14 cellular contexts compared by ENCODE assay signal in genomic region chr11:60872124-60872951, GRCh38. TPM values are rescaled to one million over a fixed set of nuclear protein-coding genes. Genes with fewer than 3 reads are reported as not detected.
DNase-seq lines count a peak whose midpoint lies in the region; ATAC-seq and TF ChIP-seq lines count a peak whose summit lies in the region.
"Had no signal": no experiment of that assay in that cellular context is flagged by ENCODE, and none has a peak within 500 bp of the region (broad histone marks: within the 10 kb centered on the region; RNA-seq: fewer than 3 reads in every experiment).

No MANE protein-coding gene starts in this region.

- peak overlapping the region; percentile 22 for H3K27ac Mint-ChIP-seq in activated naive CD8-positive, alpha-beta T cell
- H3K27ac Mint-ChIP-seq in activated naive CD8-positive, alpha-beta T cell treated with anti-CD3 and anti-CD28 coated beads for 36 hours, result no peak overlapping the region
- H3K27ac Mint-ChIP-seq in type B pancreatic cell, result no peak overlapping the region
- peak overlapping the region in 1 of 2 donors; percentile 54 for H3K27ac Mint-ChIP-seq in stimulated activated naive CD8-positive, alpha-beta T cell treated with anti-CD3 and anti-CD28 coated beads, Interleukin-15, amount 100 ng/mL, for 72 hours
- H3K27ac Mint-ChIP-seq: B cell had no signal

- H3K9me3 Mint-ChIP-seq in activated naive CD8-positive, alpha-beta T cell (ENCODE audit: low read depth), result no peaks in the 10 kb centered on the region
- H3K9me3 Mint-ChIP-seq in activated naive CD8-positive, alpha-beta T cell treated with anti-CD3 and anti-CD28 coated beads for 36 hours, result no peaks in the 10 kb centered on the region
- no peaks in the 10 kb centered on the region for H3K9me3 Mint-ChIP-seq in type B pancreatic cell
- no peaks in the 10 kb centered on the region for H3K9me3 Mint-ChIP-seq in stimulated activated naive CD8-positive, alpha-beta T cell treated with anti-CD3 and anti-CD28 coated beads, Interleukin-15, amount 100 ng/mL, for 72 hours

- H3K36me3 Mint-ChIP-seq in activated naive CD8-positive, alpha-beta T cell, result no peaks in the 10 kb centered on the region
- no peaks in the 10 kb centered on the region for H3K36me3 Mint-ChIP-seq in activated naive CD8-positive, alpha-beta T cell treated with anti-CD3 and anti-CD28 coated beads for 36 hours
- no peaks in the 10 kb centered on the region for H3K36me3 Mint-ChIP-seq in type B pancreatic cell

- intact Hi-C loops in left lung (cut with DNase I), result no loop called here

- peaks cover 0 to 14% of the 10 kb centered on the region in 2 donors for H3K4me1 ChIP-seq in left lung

- H3K4me3 Mint-ChIP-seq in activated naive CD8-positive, alpha-beta T cell, result no peak overlapping the region
- no peak overlapping the region for H3K4me3 Mint-ChIP-seq in activated naive CD8-positive, alpha-beta T cell treated with anti-CD3 and anti-CD28 coated beads for 36 hours
- H3K4me3 Mint-ChIP-seq in type B pancreatic cell, result no peak overlapping the region
- no peak overlapping the region for H3K4me3 Mint-ChIP-seq in stimulated activated naive CD8-positive, alpha-beta T cell treated with anti-CD3 and anti-CD28 coated beads, Interleukin-15, amount 100 ng/mL, for 72 hours
- H3K4me3 Mint-ChIP-seq: B cell had no signal

- peaks cover 48% of the 10 kb centered on the region for H3K4me1 Mint-ChIP-seq in activated naive CD8-positive, alpha-beta T cell (ENCODE audit: low read depth)
- H3K4me1 Mint-ChIP-seq in activated naive CD8-positive, alpha-beta T cell treated with anti-CD3 and anti-CD28 coated beads for 36 hours, result peaks cover 26% of the 10 kb centered on the region
- H3K4me1 Mint-ChIP-seq in type B pancreatic cell (ENCODE audit: unreplicated experiment), result no peaks in the 10 kb centered on the region
- H3K4me1 Mint-ChIP-seq in stimulated activated naive CD8-positive, alpha-beta T cell treated with anti-CD3 and anti-CD28 coated beads, Interleukin-15, amount 100 ng/mL, for 72 hours, result peaks cover 41% of the 10 kb centered on the region
- H3K4me1 Mint-ChIP-seq: B cell had no signal

- ATAC-seq in left lung, result peak; percentile 55
- no peak for ATAC-seq in stimulated activated naive CD8-positive, alpha-beta T cell treated with anti-CD3 and anti-CD28 coated beads, Interleukin-15, amount 100 ng/mL, for 72 hours
- ATAC-seq in esophagus mucosa, result no peak

- TF ChIP-seq CTCF in left lung (IDR thresholded peaks at IDR 0.05) (no peak), type B pancreatic cell (conservative IDR thresholded peaks at IDR 0.05) (no peak)

- H3K36me3 ChIP-seq in left lung, result no peaks in the 10 kb centered on the region

- no peak overlapping the region for H3K27ac ChIP-seq in left lung
- H3K27ac ChIP-seq: epithelial cell of prostate, HL-60 had no signal

- no peaks in the 10 kb centered on the region for H3K27me3 Mint-ChIP-seq in activated naive CD8-positive, alpha-beta T cell
- no peaks in the 10 kb centered on the region for H3K27me3 Mint-ChIP-seq in activated naive CD8-positive, alpha-beta T cell treated with anti-CD3 and anti-CD28 coated beads for 36 hours
- H3K27me3 Mint-ChIP-seq in type B pancreatic cell, result no peaks in the 10 kb centered on the region
- no peaks in the 10 kb centered on the region for H3K27me3 Mint-ChIP-seq in stimulated activated naive CD8-positive, alpha-beta T cell treated with anti-CD3 and anti-CD28 coated beads, Interleukin-15, amount 100 ng/mL, for 72 hours
- H3K27me3 Mint-ChIP-seq: B cell had no signal

- no peaks in the 10 kb centered on the region for H3K9me3 ChIP-seq in left lung

- no peak overlapping the region for H3K4me3 ChIP-seq in left lung

- no peak for DNase-seq in activated naive CD8-positive, alpha-beta T cell treated with anti-CD3 and anti-CD28 coated beads for 36 hours
- DNase-seq in amniotic epithelial cell (ENCODE audit: low read depth) (peak; percentile 88), left lung (no peak), type B pancreatic cell (ENCODE audit: extremely low spot score, unreplicated experiment) (peak; percentile 55)
- no peak for DNase-seq in stimulated activated naive CD8-positive, alpha-beta T cell treated with anti-CD3 and anti-CD28 coated beads, Interleukin-15, amount 100 ng/mL, for 72 hours
- no peak for DNase-seq in activated naive CD4-positive, alpha-beta T cell treated with Interleukin-2 at 50 U/mL for 16 hours
- DNase-seq: activated T-cell treated with anti-CD3 and anti-CD28 coated beads, Interleukin-2, amount 50 U/mL, for 1 hour; NCI-H446 treated with DMSO at 0.1 percent for 48 hours; stimulated activated CD4-positive, alpha-beta T cell treated with anti-CD3 and anti-CD28 coated beads, Interleukin-4, amount 100 ng/mL, for 24 hours had no signal

- H3K27me3 ChIP-seq in left lung, result peaks cover 0 to 7% of the 10 kb centered on the region in 2 donors

RNA-seq across cellular contexts. Expression of gene ZP1, which starts 5.0 kb away (rescaled TPM):
- total RNA-seq in activated naive CD8-positive, alpha-beta T cell treated with anti-CD3 and anti-CD28 coated beads for 36 hours, result not detected
- total RNA-seq in left lung (not detected), type B pancreatic cell (ENCODE audit: low replicate concordance) (not detected in 2 replicates), esophagus mucosa (not detected)
- total RNA-seq: B cell had no signal

RNA-seq across cellular contexts. Expression of gene PTGDR2, which starts 16.6 kb away (rescaled TPM):
- total RNA-seq in activated naive CD8-positive, alpha-beta T cell treated with anti-CD3 and anti-CD28 coated beads for 36 hours, result under 1 TPM; 0.12 to 0.16 TPM
- under 1 TPM in 1 of 2 donors, not detected in 1; 0.21 TPM for total RNA-seq in left lung
- 2.6 and 7.9 TPM in 2 replicates for total RNA-seq in type B pancreatic cell (ENCODE audit: low replicate concordance)
- 0.12 TPM for total RNA-seq in esophagus mucosa
- total RNA-seq: B cell had no signal

RNA-seq across cellular contexts. Expression of gene CCDC86, which starts 30.4 kb away (rescaled TPM):
- total RNA-seq in activated naive CD8-positive, alpha-beta T cell treated with anti-CD3 and anti-CD28 coated beads for 36 hours, result 10 to 100 TPM; 94.4 to 96.3 TPM
- total RNA-seq in left lung, result 10 to 100 TPM; 10.2 to 23.1 TPM
- 25.2 and 31.1 TPM in 2 replicates for total RNA-seq in type B pancreatic cell (ENCODE audit: low replicate concordance)
- total RNA-seq in esophagus mucosa, result 19.9 TPM

RNA-seq across cellular contexts. Expression of gene PRPF19, which starts 34.0 kb away (rescaled TPM):
- total RNA-seq in activated naive CD8-positive, alpha-beta T cell treated with anti-CD3 and anti-CD28 coated beads for 36 hours, result 100 to 1,000 TPM; 209 to 213 TPM
- total RNA-seq in left lung (10 to 100 TPM; 49.1 to 76.8 TPM), type B pancreatic cell (ENCODE audit: low replicate concordance) (105 and 120 TPM in 2 replicates), esophagus mucosa (94.9 TPM)

RNA-seq across cellular contexts. Expression of gene TMEM109, which starts 41.6 kb away (rescaled TPM):
- 100 to 1,000 TPM; 109 to 113 TPM for total RNA-seq in activated naive CD8-positive, alpha-beta T cell treated with anti-CD3 and anti-CD28 coated beads for 36 hours
- 100 to 1,000 TPM; 105 to 130 TPM for total RNA-seq in left lung
- total RNA-seq in type B pancreatic cell (ENCODE audit: low replicate concordance), result 83.0 and 97.5 TPM in 2 replicates
- 80.4 TPM for total RNA-seq in esophagus mucosa

Comparison
In these comparisons a context has a peak if more than half of its experiments do, and no peak if none do; other contexts are left out.
1. DNase-seq: peak in amniotic epithelial cell (single experiment) and type B pancreatic cell (single experiment); none in activated naive CD8-positive, alpha-beta T cell treated with anti-CD3 and anti-CD28 coated beads for 36 hours (single experiment), left lung (0 of 2), stimulated activated naive CD8-positive, alpha-beta T cell treated with anti-CD3 and anti-CD28 coated beads, Interleukin-15, amount 100 ng/mL, for 72 hours (0 of 2) and activated naive CD4-positive, alpha-beta T cell treated with Interleukin-2 at 50 U/mL for 16 hours (single experiment).